1 cellular context compared by ENCODE assay signal in genomic region chr3:134315286-134316106, GRCh38.
TF ChIP-seq lines count a peak whose summit lies in the region.

No MANE protein-coding gene starts in this region.

TF ChIP-seq in endothelial cell of umbilical vein, 7 proteins besides CTCF, POLR2A, EP300 and RAD21:
- TF ChIP-seq FOS (IDR thresholded peaks at IDR 0.05; ENCODE audit: borderline replicate concordance, insufficient read depth, low read length) = peak; percentile 37
- no peak for TF ChIP-seq EZH2 (IDR thresholded peaks at IDR 0.05; ENCODE audit: borderline replicate concordance, low read depth, low read length, severe bottlenecking)
- TF ChIP-seq POLR2AphosphoS5 (IDR thresholded peaks at IDR 0.05; ENCODE audit: insufficient read depth, low read depth, low read length) = peak; percentile 33
- TF ChIP-seq MYC (IDR thresholded peaks at IDR 0.05; ENCODE audit: low read depth, low read length) = no peak
